In the genomic region with DNA sequence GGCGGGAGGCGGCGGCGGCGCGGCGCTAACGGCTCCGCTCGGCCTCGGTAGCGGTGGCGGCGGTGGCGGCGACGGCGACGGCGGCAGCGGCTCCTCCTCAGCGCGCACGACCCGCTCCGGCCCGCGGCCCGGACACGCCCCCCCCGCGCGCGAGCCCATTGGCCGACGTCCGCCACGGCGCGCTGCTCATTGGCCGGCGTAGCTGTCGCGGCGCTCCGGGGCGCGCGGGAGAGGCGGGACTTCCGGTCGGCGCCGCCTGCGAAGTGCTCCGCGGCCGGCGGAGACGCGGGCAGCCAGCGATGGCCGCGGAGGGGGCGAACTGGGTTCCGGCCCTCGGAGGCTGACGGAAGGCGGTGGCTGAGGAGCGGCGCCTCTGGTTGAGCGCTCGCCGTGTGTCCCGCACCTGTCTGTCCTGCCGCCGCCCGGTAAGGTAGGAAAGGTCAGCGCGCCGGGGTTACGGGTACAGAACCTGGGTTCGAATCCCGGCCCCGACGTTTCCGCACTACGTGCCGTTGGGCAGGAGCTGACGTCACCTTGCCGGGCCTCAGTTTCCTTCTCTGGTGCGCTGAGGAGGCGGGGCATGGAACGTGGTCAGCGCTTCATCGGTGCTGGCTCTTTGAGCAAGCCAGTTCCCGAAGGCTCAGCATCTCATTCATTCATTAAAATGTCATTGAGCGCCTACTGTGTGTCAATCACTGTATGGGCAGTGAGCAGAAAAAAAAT, we compare ENCODE assay signal across 8 cellular contexts. TPM values are rescaled to one million over a fixed set of nuclear protein-coding genes. Genes with fewer than 3 reads are reported as not detected.
DNase-seq lines count a peak whose midpoint lies in the region; ATAC-seq, FAIRE-seq and TF ChIP-seq lines count a peak whose summit lies in the region.

A gene (minus strand): TSS at position 108 of the 723 bp plus-strand sequence. CDS start 13,826 bp downstream, outside the sequence.

- H3K27me3 ChIP-seq in HL-60 (ENCODE audit: insufficient read depth, poor library complexity, severe bottlenecking) = no peaks in the 10 kb centered on the region
- H3K27me3 ChIP-seq in H1 (replicated peaks in 1 of 4; ENCODE audit: control insufficient read depth in 3 of 4, extremely low read depth in 1 of 4, insufficient read depth in 3 of 4, low read length in 3 of 4) = no peaks in the 10 kb centered on the region
- no peaks in the 10 kb centered on the region for H3K27me3 ChIP-seq in mesendoderm (ENCODE audit: insufficient read depth, low read length, poor library complexity)

- peak within 1 kb of the TSS; percentile 75; the same call in 1 of the 2 replicates for H2AFZ ChIP-seq in H1 (ENCODE audit: low read length)

- H3K79me2 ChIP-seq in H1 (ENCODE audit: control insufficient read depth in 1 of 2, insufficient read depth in 2 of 2, low read length in 2 of 2) (peaks cover 30 to 43% of the 10 kb centered on the region in 2 experiments), mesendoderm (ENCODE audit: control insufficient read depth, insufficient read depth, low read length) (peaks cover 37% of the 10 kb centered on the region)

- CTCF ChIA-PET in H1 (lab: Charles Lee; ENCODE audit: partially characterized antibody) = interaction anchor here (0.6 to 1.4 kb wide), 7 partner anchors 9 to 251 kb away, joined by 3 to 6 read pairs (median 4); no protein-coding TSS in a partner anchor

- H4K5ac ChIP-seq in H1 (ENCODE audit: insufficient read length, low read depth, low read length) (peak within 1 kb of the TSS; percentile 96), mesendoderm (ENCODE audit: low read length) (no peak within 1 kb of the TSS)

- H4K8ac ChIP-seq in H1 (ENCODE audit: extremely low read depth, insufficient read depth, low read length) (peak within 1 kb of the TSS; percentile 97), mesendoderm (ENCODE audit: low read depth, low read length) (no peak within 1 kb of the TSS)

- H3K56ac ChIP-seq in H1 (replicated peaks; ENCODE audit: insufficient read length, low read depth, low read length) (peak within 1 kb of the TSS; percentile 16), mesendoderm (ENCODE audit: low read length) (peak within 1 kb of the TSS; percentile 95)

- H3K79me1 ChIP-seq in H1 (ENCODE audit: low read depth, low read length) = peaks cover 10% of the 10 kb centered on the region; the same call in 1 of the 2 replicates
- peaks cover 11% of the 10 kb centered on the region for H3K79me1 ChIP-seq in mesendoderm (ENCODE audit: low read length)

- TF ChIP-seq POLR2A in H1 (IDR thresholded peaks at IDR 0.05; ENCODE audit: control extremely low read depth in 1 of 2, low read depth in 2 of 2, low read length in 2 of 2) = peak; percentile 80 to 87

- peaks cover 21 to 28% of the 10 kb centered on the region in 2 experiments for H4K20me1 ChIP-seq in H1 (replicated peaks in 1 of 2; ENCODE audit: control insufficient read depth in 1 of 2, insufficient read depth in 2 of 2, low read length in 2 of 2)

- TF ChIP-seq CTCF in C4-2B (conservative IDR thresholded peaks at IDR 0.05) (no peak), HL-60 (IDR thresholded peaks at IDR 0.05; ENCODE audit: insufficient read depth, low read length) (no peak), H1 (IDR thresholded peaks at IDR 0.05; ENCODE audit: control extremely low read depth in 1 of 3, insufficient read depth in 1 of 3, low read depth in 1 of 3, low read length in 3 of 3) (no peak)

- H3K23ac ChIP-seq in H1 (ENCODE audit: insufficient read length) (no peak within 1 kb of the TSS), mesendoderm (ENCODE audit: low read length) (peak within 1 kb of the TSS; percentile 24)

- peak within 1 kb of the TSS; percentile 81 for H3K27ac ChIP-seq in C4-2B
- H3K27ac ChIP-seq in HL-60 (replicated peaks) = peak within 1 kb of the TSS; percentile 96
- H3K27ac ChIP-seq in H1 (ENCODE audit: low read depth, low read length) = peak within 1 kb of the TSS; percentile 93; the same call in 1 of the 2 replicates
- H3K27ac ChIP-seq in mesendoderm (ENCODE audit: low read depth, low read length) = peak within 1 kb of the TSS; percentile 43

- H2BK5ac ChIP-seq in H1 (ENCODE audit: low read depth, low read length) = peak within 1 kb of the TSS; percentile 90; the same call in 1 of the 2 replicates
- H2BK5ac ChIP-seq in mesendoderm (ENCODE audit: low read length) = no peak within 1 kb of the TSS

- POLR2A ChIA-PET in H1 (lab: Charles Lee; ENCODE audit: partially characterized antibody) = interaction anchor here (0.7 to 3.6 kb wide), 22 partner anchors 9 to 303 kb away, joined by 3 to 20 read pairs (median 3); a partner anchor contains a TSS

- H3K23me2 ChIP-seq in H1 (ENCODE audit: low read depth, low read length) = peaks cover 11% of the 10 kb centered on the region

- peak; percentile 83 for ATAC-seq in GM19372 (IDR thresholded peaks at IDR 0.05; ENCODE audit: low read depth, unreplicated experiment)

- peak within 1 kb of the TSS; percentile 90; the same call in 1 of the 2 replicates for H3K18ac ChIP-seq in H1 (ENCODE audit: extremely low read depth, low read length)
- peak within 1 kb of the TSS; percentile 94 for H3K18ac ChIP-seq in mesendoderm (ENCODE audit: low read length)

- no peak within 1 kb of the TSS for H2BK12ac ChIP-seq in H1 (ENCODE audit: low read depth, low read length)

- TF ChIP-seq RAD21 in H1 (IDR thresholded peaks at IDR 0.05 in 1 of 2, conservative IDR thresholded peaks at IDR 0.05 in 1 of 2; ENCODE audit: low read depth in 2 of 2, low read length in 2 of 2) = no peak

- H3K4ac ChIP-seq in H1 (replicated peaks; ENCODE audit: insufficient read length, low read depth, low read length) (no peak within 1 kb of the TSS), mesendoderm (ENCODE audit: low read depth, low read length) (peak within 1 kb of the TSS; percentile 93)

- H3K36me3 ChIP-seq in H1 (ENCODE audit: control insufficient read depth in 2 of 4, insufficient read depth in 4 of 4, low read length in 3 of 4) (peaks cover 0 to 2% (median 0%) of the 10 kb centered on the region in 4 experiments; a peak in 1 of 8 replicates), mesendoderm (ENCODE audit: control insufficient read depth, insufficient read depth, low read length) (no peaks in the 10 kb centered on the region)

- H3K4me2 ChIP-seq in H1 (ENCODE audit: insufficient read depth in 1 of 2, low read depth in 2 of 2, low read length in 2 of 2) = peak within 1 kb of the TSS; percentile 83 to 98
- peak within 1 kb of the TSS; percentile 95 for H3K4me2 ChIP-seq in mesendoderm (ENCODE audit: low read length)

- peak within 1 kb of the TSS; percentile 64 to 84 (median 78) for H3K9ac ChIP-seq in H1 (replicated peaks in 1 of 4; ENCODE audit: extremely low read depth in 1 of 4, low read depth in 3 of 4, low read length in 3 of 4)
- peak within 1 kb of the TSS; percentile 89 for H3K9ac ChIP-seq in mesendoderm (ENCODE audit: low read length)

- no peak within 1 kb of the TSS for H4K91ac ChIP-seq in H1 (replicated peaks; ENCODE audit: insufficient read length, low read length)

- no peaks in the 10 kb centered on the region for H3K9me3 ChIP-seq in H1 (ENCODE audit: insufficient read depth in 2 of 2, low read depth in 1 of 2, low read length in 1 of 2)

- H2BK15ac ChIP-seq in H1 (ENCODE audit: low read length) = no peak within 1 kb of the TSS
- no peak within 1 kb of the TSS for H2BK15ac ChIP-seq in mesendoderm (replicated peaks; ENCODE audit: low read depth)

- no peak within 1 kb of the TSS for H2AK5ac ChIP-seq in H1 (ENCODE audit: low read depth, low read length)
- peak within 1 kb of the TSS; percentile 46 for H2AK5ac ChIP-seq in mesendoderm (ENCODE audit: low read length)

- no peak within 1 kb of the TSS for H2BK120ac ChIP-seq in H1 (replicated peaks; ENCODE audit: low read depth, low read length)
- peak within 1 kb of the TSS; percentile 94 for H2BK120ac ChIP-seq in mesendoderm (ENCODE audit: low read depth, low read length)

- DNase-seq in HL-60 (ENCODE audit: low read depth in 1 of 2, low spot score in 1 of 2) (peak; percentile 80 to 81), NOMO-1 (lab: John Stamatoyannopoulos, UW; ENCODE audit: unreplicated experiment in 2 of 2) (peak; percentile 81 to 92), H1 (ENCODE audit: low read depth in 1 of 2, low spot score in 2 of 2) (peak; percentile 53 to 94), mesendoderm (peak; percentile 94)
- peak; percentile 69 to 74 for DNase-seq in activated CD8-positive, alpha-beta memory T cell treated with anti-CD3 and anti-CD28 coated beads for 4 hours (ENCODE audit: low read depth in 2 of 2)
- DNase-seq in stimulated activated CD8-positive, alpha-beta memory T cell treated with anti-CD3 and anti-CD28 coated beads, Interleukin-12 subunit alpha, Interleukin-12 subunit beta, amount 100 ng/mL, for 4 hours (ENCODE audit: low read depth) = peak; percentile 82

- no peak for FAIRE-seq in H1 (lab: Jason Lieb, UNC)

- no peak for TF ChIP-seq EP300 in H1 (IDR thresholded peaks at IDR 0.05; ENCODE audit: borderline replicate concordance in 1 of 2, low read depth in 2 of 2, low read length in 2 of 2)

- no peak within 1 kb of the TSS for H2BK20ac ChIP-seq in H1 (ENCODE audit: low read length)

- H3K4me1 ChIP-seq in H1 (replicated peaks in 1 of 4; ENCODE audit: control insufficient read depth in 3 of 4, insufficient read depth in 4 of 4, low read length in 3 of 4) (peaks cover 6 to 13% (median 9%) of the 10 kb centered on the region in 4 experiments), mesendoderm (ENCODE audit: control insufficient read depth, low read depth, low read length) (peaks cover 4% of the 10 kb centered on the region)

- H3K4me3 ChIP-seq in HL-60 (replicated peaks; ENCODE audit: insufficient read depth, low read length) = peak within 1 kb of the TSS; percentile 74
- peak within 1 kb of the TSS; percentile 63 to 89 (median 85) for H3K4me3 ChIP-seq in H1 (ENCODE audit: extremely low read depth in 1 of 4, insufficient read depth in 2 of 4, low read depth in 3 of 4, low read length in 4 of 4)
- peak within 1 kb of the TSS; percentile 88 for H3K4me3 ChIP-seq in mesendoderm (ENCODE audit: low read length)

- no peak within 1 kb of the TSS for H3K14ac ChIP-seq in H1 (ENCODE audit: insufficient read length)

- WGBS in H1 (ENCODE audit: extremely low coverage in 1 of 2, insufficient coverage in 1 of 2, insufficient read length in 1 of 2, insufficient replicate concordance in 2 of 2, low coverage in 1 of 2, low lambda C conversion rate in 2 of 2, missing lambda C conversion rate in 1 of 2), 2 experiments = 2% methylated on average over 53 of the region's 98 CpGs; no CpG with 5 or more reads in 1 of the 2 experiments
- WGBS in mesendoderm (ENCODE audit: extremely low coverage, insufficient coverage, low lambda C conversion rate) = no CpG with 5 or more reads among the region's 98 CpGs

RNA-seq across cellular contexts. Expression of the gene that starts here (rescaled TPM):
- total RNA-seq in H1 (2021; fragmentation: NEBNext Ultra II Directional; extraction: Animal tissue kit (Norgen Biotek cat#: 25700)) = 163 and 167 TPM in 2 replicates
- polyA plus RNA-seq in H1 (2011; rRNA removed) = 56.7 and 65.2 TPM in 2 replicates
- 74.2 TPM for polyA plus RNA-seq in H1 (2011; cell fraction: cytosol; rRNA removed)
- polyA plus RNA-seq in H1 (2011; cell fraction: nucleus; rRNA removed) = 70.1 TPM
- polyA plus RNA-seq in H1 (2012, experiment 1 of 2) = 111 to 115 TPM (median 113 TPM) in 4 replicates
- polyA plus RNA-seq in H1 (2012, experiment 2 of 2) = 69.3 TPM
- polyA plus RNA-seq in H1 (2013, experiment 1 of 2) = 71.2 TPM
- 73.0 TPM for polyA plus RNA-seq in H1 (2013, experiment 2 of 2)
- 85.2 and 94.8 TPM in 2 replicates for polyA minus RNA-seq in H1 (2011; rRNA and poly(A)+ RNA removed)
- polyA minus RNA-seq in H1 (2011; cell fraction: cytosol; rRNA and poly(A)+ RNA removed) = 70.8 TPM
- polyA minus RNA-seq in H1 (2011; cell fraction: nucleus; rRNA and poly(A)+ RNA removed) = 18.9 TPM
- polyA plus RNA-seq in mesendoderm (2013, experiment 1 of 2) = 74.8 TPM
- 77.1 TPM for polyA plus RNA-seq in mesendoderm (2013, experiment 2 of 2)

Comparison
In these comparisons a context has a peak if more than half of its experiments do, and no peak if none do; other contexts are left out.
1. Peak in every context shown above with its lines: DNase-seq, ATAC-seq, H3K4me3 ChIP-seq and H3K27ac ChIP-seq.
2. H3K27ac ChIP-seq: peak in every context shown above with its lines; median percentile 96 in HL-60; 93 in H1; 81 in C4-2B; 43 in mesendoderm.